8 cellular contexts compared by ENCODE assay signal in genomic region chr10:14010083-14010551, GRCh38.
DNase-seq lines count a peak whose midpoint lies in the region; ATAC-seq and TF ChIP-seq lines count a peak whose summit lies in the region.

No MANE protein-coding gene starts in this region.

- intact Hi-C loops in sigmoid colon (cut with DNase I) = no loop called here

- TF ChIP-seq EP300 in sigmoid colon (IDR thresholded peaks at IDR 0.05) = no peak

- H3K4me3 ChIP-seq in epithelial cell of esophagus (ENCODE audit: low read length) (peak overlapping the region; percentile 25), sigmoid colon (peak overlapping the region in 3 of 4 donors; percentile 10 to 33 (median 32))

- H3K4me1 ChIP-seq in sigmoid colon = peaks cover 0 to 13% (median 3%) of the 10 kb centered on the region in 4 donors

- H3K9me3 ChIP-seq in sigmoid colon = no peaks in the 10 kb centered on the region

- H3K27ac ChIP-seq in sigmoid colon = peak overlapping the region; percentile 37 to 64 (median 48)

- TF ChIP-seq CTCF in epithelial cell of esophagus (IDR thresholded peaks at IDR 0.05; ENCODE audit: insufficient read depth, low read depth, low read length, missing control alignments) (no peak), sigmoid colon (IDR thresholded peaks at IDR 0.05) (no peak)

- TF ChIP-seq POLR2A in sigmoid colon (IDR thresholded peaks at IDR 0.05) = no peak

- DNase-seq in NCI-H226 = peak; percentile 43
- DNase-seq in epithelial cell of esophagus (ENCODE audit: low read depth) = peak; percentile 15
- no peak for DNase-seq in sigmoid colon
- no peak for DNase-seq in HT-29 (ENCODE audit: low spot score)
- no peak for DNase-seq in NCI-H2196 (lab: John Stamatoyannopoulos, UW; ENCODE audit: unreplicated experiment)
- DNase-seq in stimulated activated CD4-positive, alpha-beta T cell treated with anti-CD3 and anti-CD28 coated beads, Interleukin-4, amount 100 ng/mL, for 1 hour = no peak
- no peak for DNase-seq in hippocampal formation (lab: John Stamatoyannopoulos, UW)

- WGBS in sigmoid colon, 2 donors = 43 to 46% methylated on average over 6 of the region's 6 CpGs

- peaks cover 0 to 38% (median 0%) of the 10 kb centered on the region in 3 donors for H3K27me3 ChIP-seq in sigmoid colon

- peak; percentile 13 for ATAC-seq in GM19035 (IDR thresholded peaks at IDR 0.05; ENCODE audit: unreplicated experiment)

- no peaks in the 10 kb centered on the region for H3K36me3 ChIP-seq in sigmoid colon

Comparison
In these comparisons a context has a peak if more than half of its experiments do, and no peak if none do; other contexts are left out.
1. DNase-seq: peak in NCI-H226 (single experiment) and epithelial cell of esophagus (single experiment); none in sigmoid colon (single experiment), HT-29 (single experiment), NCI-H2196 (single experiment), stimulated activated CD4-positive, alpha-beta T cell treated with anti-CD3 and anti-CD28 coated beads, Interleukin-4, amount 100 ng/mL, for 1 hour (single experiment) and hippocampal formation (0 of 2).